Comparison of ENCODE assay signal across 8 cellular contexts in the genomic region with DNA sequence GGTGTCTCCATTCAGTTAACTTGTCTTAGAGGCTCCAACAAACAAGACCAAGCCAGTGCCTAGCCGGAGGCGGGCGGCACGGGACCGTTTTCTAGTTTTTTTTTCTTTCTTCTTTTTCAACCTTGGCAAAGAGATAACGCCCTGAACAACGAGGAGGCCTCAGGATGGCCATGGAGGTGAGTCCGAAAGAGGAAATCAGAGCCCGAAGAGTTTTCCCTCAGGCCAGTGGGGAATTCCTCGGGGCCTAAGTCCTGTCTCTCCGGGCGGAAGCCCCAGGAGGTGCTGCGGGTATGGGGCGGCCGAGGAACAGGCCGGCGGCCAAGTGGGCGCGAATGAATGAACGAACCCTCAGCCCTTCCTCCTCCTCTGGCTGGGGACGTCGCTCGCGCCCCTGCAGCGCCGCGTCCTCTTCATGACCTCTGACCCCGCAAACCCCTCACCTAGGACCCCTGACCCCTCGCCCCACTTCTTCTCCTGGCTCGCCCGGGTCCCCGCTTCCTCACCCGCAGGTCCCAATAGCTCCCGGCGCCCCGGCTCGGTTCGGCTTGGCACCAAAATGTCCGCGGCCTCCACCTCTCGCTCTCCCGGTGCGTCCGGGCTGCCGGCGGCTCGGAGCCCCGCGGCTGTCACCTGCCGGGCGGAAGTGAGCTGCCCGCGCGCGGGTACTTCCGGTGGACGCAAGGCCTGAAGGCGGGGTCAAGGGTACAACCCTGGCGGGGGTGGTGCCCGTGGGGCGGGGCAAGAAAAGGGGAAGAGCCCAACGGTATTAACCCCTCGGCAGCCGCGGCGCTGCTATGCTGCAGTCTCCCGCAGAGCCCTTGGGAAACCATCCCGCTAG. TPM values are rescaled to one million over a fixed set of nuclear protein-coding genes. Genes with fewer than 3 reads are reported as not detected.
A peak's percentile ranks its signal among the peaks of the same experiment; 100 is the strongest.
DNase-seq lines count a peak whose midpoint lies in the region; ATAC-seq and TF ChIP-seq lines count a peak whose summit lies in the region.

A gene (minus strand): TSS at position 650 of the 838 bp plus-strand sequence. CDS start 21,327 bp downstream, outside the sequence.

- peak within 1 kb of the TSS; percentile 95 for H3K4me3 Mint-ChIP-seq in activated naive CD8-positive, alpha-beta T cell

- H3K9me3 ChIP-seq in osteoblast (ENCODE audit: low read depth, low read length), result no peaks in the 10 kb centered on the region
- no peaks in the 10 kb centered on the region for H3K9me3 ChIP-seq in testis

- H3K27ac Mint-ChIP-seq in activated naive CD8-positive, alpha-beta T cell, result peak within 1 kb of the TSS; percentile 87

- peak; percentile 85 for DNase-seq in NCI-H1105 treated with DMSO at 0.1 percent for 48 hours (lab: John Stamatoyannopoulos, UW)
- DNase-seq in SKM-1 treated with dmso at 0.1 percent for 144 hours (lab: John Stamatoyannopoulos, UW; ENCODE audit: unreplicated experiment), result peak; percentile 92
- DNase-seq in glomerular visceral epithelial cell (ENCODE audit: extremely low spot score), result peak; percentile 92
- DNase-seq in osteoblast (ENCODE audit: insufficient read length, low spot score, missing footprints), result peak; percentile 97
- peak; percentile 96 for DNase-seq in testis

- no peaks in the 10 kb centered on the region for H3K27me3 ChIP-seq in osteoblast (ENCODE audit: insufficient read depth, low read length)
- no peaks in the 10 kb centered on the region for H3K27me3 ChIP-seq in testis

- H3K36me3 ChIP-seq in osteoblast (ENCODE audit: insufficient read depth, low read length) (peaks cover 8% of the 10 kb centered on the region), testis (ENCODE audit: low read depth, missing control alignments) (no peaks in the 10 kb centered on the region)

- ATAC-seq in HG02623 (IDR thresholded peaks at IDR 0.05; ENCODE audit: unreplicated experiment), result peak; percentile 84

- H4K20me1 ChIP-seq in osteoblast (ENCODE audit: insufficient read depth, low read length), result peaks cover 12% of the 10 kb centered on the region

- no peaks in the 10 kb centered on the region for H3K27me3 Mint-ChIP-seq in activated naive CD8-positive, alpha-beta T cell

- no peaks in the 10 kb centered on the region for H3K9me3 Mint-ChIP-seq in activated naive CD8-positive, alpha-beta T cell (ENCODE audit: low read depth)

- peaks cover 39% of the 10 kb centered on the region for H3K4me1 Mint-ChIP-seq in activated naive CD8-positive, alpha-beta T cell (ENCODE audit: low read depth)

- H3K4me1 ChIP-seq in osteoblast (ENCODE audit: insufficient read depth, low read length), result peaks cover 11% of the 10 kb centered on the region
- H3K4me1 ChIP-seq in testis, result peaks cover 14% of the 10 kb centered on the region

- intact Hi-C loops in testis (cut with DNase I; ENCODE audit: low total_unique reads), result no loop called here

- H3K4me3 ChIP-seq in GM08714 (ENCODE audit: low read length) (peak within 1 kb of the TSS; percentile 91), osteoblast (ENCODE audit: insufficient read depth, low read length) (peak within 1 kb of the TSS; percentile 95), testis (peak within 1 kb of the TSS; percentile 68 to 79)

- peak within 1 kb of the TSS; percentile 100 for H2AFZ ChIP-seq in osteoblast (ENCODE audit: low read length)

- H3K4me2 ChIP-seq in osteoblast (ENCODE audit: insufficient read depth, low read length), result peak within 1 kb of the TSS; percentile 98

- H3K27ac ChIP-seq in osteoblast (ENCODE audit: low read depth, low read length) (peak within 1 kb of the TSS; percentile 54), testis (peak within 1 kb of the TSS; percentile 67 to 82)

- TF ChIP-seq CTCF in osteoblast (IDR thresholded peaks at IDR 0.05; ENCODE audit: extremely low read depth, low read depth, low read length) (no peak), testis (IDR thresholded peaks at IDR 0.05) (no peak)

- 0% methylated on average over 16 to 67 of the region's 68 CpGs for WGBS in testis, 2 donors

- no peak for TF ChIP-seq POLR2A in testis (IDR thresholded peaks at IDR 0.05)

- peaks cover 49% of the 10 kb centered on the region for H3K79me2 ChIP-seq in osteoblast (ENCODE audit: insufficient read depth, low read length)

- no peaks in the 10 kb centered on the region for H3K36me3 Mint-ChIP-seq in activated naive CD8-positive, alpha-beta T cell

RNA-seq across cellular contexts. Expression of the gene that starts here (rescaled TPM):
- 35.4 and 37.3 TPM in 2 replicates for total RNA-seq in osteoblast
- total RNA-seq in testis, result 10 to 100 TPM; 79.8 to 92.0 TPM
- polyA plus RNA-seq in testis (ENCODE audit: insufficient read depth, low read depth, low replicate concordance), result 71.8 TPM

Comparison
In these comparisons a context has a peak if more than half of its experiments do, and no peak if none do; other contexts are left out.
1. Peak in every context shown above with its lines: DNase-seq, ATAC-seq, H3K4me3 ChIP-seq and H3K27ac ChIP-seq.